ENCODE assay signal across 8 cellular contexts in genomic region chr1:216723274-216723780, GRCh38. TPM values are rescaled to one million over a fixed set of nuclear protein-coding genes. Genes with fewer than 3 reads are reported as not detected.
A peak's percentile ranks its signal among the peaks of the same experiment; 100 is the strongest.
DNase-seq lines count a peak whose midpoint lies in the region; ATAC-seq, FAIRE-seq and TF ChIP-seq lines count a peak whose summit lies in the region.

Gene ESRRG (minus strand): TSS chr1:216723429. CDS start chr1:216723299, 130 bp downstream.

- no peak within 1 kb of the TSS for H3K4ac ChIP-seq in H1 (replicated peaks; ENCODE audit: insufficient read length, low read depth, low read length)

- H3F3A ChIP-seq in GM23248 (ENCODE audit: insufficient read depth): no peaks in the 10 kb centered on the region

- no peak within 1 kb of the TSS for H2AK5ac ChIP-seq in H1 (ENCODE audit: low read depth, low read length)

- H3K9me3 ChIP-seq in GM23248 (ENCODE audit: low read depth) (no peaks in the 10 kb centered on the region), H1 (ENCODE audit: insufficient read depth in 2 of 2, low read depth in 1 of 2, low read length in 1 of 2) (no peaks in the 10 kb centered on the region), mucosa of rectum (ENCODE audit: control insufficient read depth in 2 of 2, low read length in 2 of 2) (no peaks in the 10 kb centered on the region)

- H3K27ac ChIP-seq in GM23248: no peak within 1 kb of the TSS
- H3K27ac ChIP-seq in H1 (ENCODE audit: low read depth, low read length): no peak within 1 kb of the TSS
- no peak within 1 kb of the TSS for H3K27ac ChIP-seq in mucosa of rectum (ENCODE audit: low read depth in 2 of 2, low read length in 2 of 2)

- no peak for ATAC-seq in HG02623 (IDR thresholded peaks at IDR 0.05; ENCODE audit: unreplicated experiment)
- no peak for ATAC-seq in GM18511 (IDR thresholded peaks at IDR 0.05; ENCODE audit: unreplicated experiment)
- ATAC-seq in HG03342 (IDR thresholded peaks at IDR 0.05; ENCODE audit: unreplicated experiment): no peak

- H3K4me3 ChIP-seq in GM23248: peak within 1 kb of the TSS; percentile 27; the same call in 1 of the 2 replicates
- H3K4me3 ChIP-seq in H1 (ENCODE audit: extremely low read depth in 1 of 4, insufficient read depth in 2 of 4, low read depth in 3 of 4, low read length in 4 of 4): peak within 1 kb of the TSS; percentile 75 to 83 (median 80)
- peak within 1 kb of the TSS; percentile 52 to 72 for H3K4me3 ChIP-seq in mucosa of rectum (ENCODE audit: low read length in 2 of 2)

- no peak within 1 kb of the TSS for H4K5ac ChIP-seq in H1 (ENCODE audit: insufficient read length, low read depth, low read length)

- TF ChIP-seq CTCF in H1 (IDR thresholded peaks at IDR 0.05; ENCODE audit: control extremely low read depth in 1 of 3, insufficient read depth in 1 of 3, low read depth in 1 of 3, low read length in 3 of 3): no peak

- H3K79me1 ChIP-seq in H1 (ENCODE audit: low read depth, low read length): no peaks in the 10 kb centered on the region

- DNase-seq in GM23248 (no peak), NCI-H460 (ENCODE audit: extremely low read depth, low read depth) (peak; percentile 5), H1 (ENCODE audit: low read depth in 1 of 2, low spot score in 2 of 2) (peak; percentile 58 to 80), NK-92 (lab: John Stamatoyannopoulos, UW; ENCODE audit: unreplicated experiment) (no peak)

- no peak within 1 kb of the TSS for H3K56ac ChIP-seq in H1 (replicated peaks; ENCODE audit: insufficient read length, low read depth, low read length)

- H3K9ac ChIP-seq in GM23248: no peak within 1 kb of the TSS
- H3K9ac ChIP-seq in H1 (replicated peaks in 1 of 4; ENCODE audit: extremely low read depth in 1 of 4, low read depth in 3 of 4, low read length in 3 of 4): peak within 1 kb of the TSS in 3 of 4 experiments; percentile 33 to 77 (median 39); a peak in 5 of 7 replicates
- no peak within 1 kb of the TSS for H3K9ac ChIP-seq in mucosa of rectum (ENCODE audit: low read depth in 1 of 2, low read length in 2 of 2)

- H3K23ac ChIP-seq in H1 (ENCODE audit: insufficient read length): no peak within 1 kb of the TSS

- peak; percentile 19 for FAIRE-seq in H1 (lab: Jason Lieb, UNC)

- no peaks in the 10 kb centered on the region for H3K36me3 ChIP-seq in GM23248 (ENCODE audit: low read depth)
- H3K36me3 ChIP-seq in H1 (ENCODE audit: control insufficient read depth in 2 of 4, insufficient read depth in 4 of 4, low read length in 3 of 4): no peaks in the 10 kb centered on the region
- H3K36me3 ChIP-seq in mucosa of rectum (ENCODE audit: control insufficient read depth in 2 of 2, insufficient read depth in 2 of 2, low read length in 2 of 2): no peaks in the 10 kb centered on the region

- H4K20me1 ChIP-seq in GM23248 (ENCODE audit: insufficient read depth) (no peaks in the 10 kb centered on the region), H1 (replicated peaks in 1 of 2; ENCODE audit: control insufficient read depth in 1 of 2, insufficient read depth in 2 of 2, low read length in 2 of 2) (no peaks in the 10 kb centered on the region)

- H2BK20ac ChIP-seq in H1 (ENCODE audit: low read length): no peak within 1 kb of the TSS

- H4K8ac ChIP-seq in H1 (ENCODE audit: extremely low read depth, insufficient read depth, low read length): no peak within 1 kb of the TSS

- H3K9me2 ChIP-seq in GM23248 (ENCODE audit: insufficient read depth): no peaks in the 10 kb centered on the region

- TF ChIP-seq RAD21 in H1 (IDR thresholded peaks at IDR 0.05 in 1 of 2, conservative IDR thresholded peaks at IDR 0.05 in 1 of 2; ENCODE audit: low read depth in 2 of 2, low read length in 2 of 2): no peak; a peak in 1 of 4 replicates

- H3K4me1 ChIP-seq in GM23248 (ENCODE audit: insufficient read depth) (0 out of 2 replicates have a peak, but pooled peaks cover 4% of the 10 kb centered on the region), H1 (replicated peaks in 1 of 4; ENCODE audit: control insufficient read depth in 3 of 4, insufficient read depth in 4 of 4, low read length in 3 of 4) (no peaks in the 10 kb centered on the region), mucosa of rectum (ENCODE audit: control insufficient read depth in 2 of 2, insufficient read depth in 2 of 2, low read length in 2 of 2) (peaks cover 0 to 2% of the 10 kb centered on the region in 2 donors)

- H2BK120ac ChIP-seq in H1 (replicated peaks; ENCODE audit: low read depth, low read length): no peak within 1 kb of the TSS

- peaks cover 3% of the 10 kb centered on the region; the same call in 1 of the 2 replicates for H3K23me2 ChIP-seq in H1 (ENCODE audit: low read depth, low read length)

- POLR2A ChIA-PET in H1 (lab: Charles Lee; ENCODE audit: partially characterized antibody): interaction anchor here (1.0 to 2.0 kb wide), 2 partner anchors 10 to 17 kb away, joined by 5 to 8 read pairs; no protein-coding TSS in a partner anchor

- in situ Hi-C loops in GM23248 (cut with MboI): no loop called here

- no peaks in the 10 kb centered on the region for H3K79me2 ChIP-seq in GM23248 (ENCODE audit: insufficient read depth)
- H3K79me2 ChIP-seq in H1 (ENCODE audit: control insufficient read depth in 1 of 2, insufficient read depth in 2 of 2, low read length in 2 of 2): no peaks in the 10 kb centered on the region

- H3K4me2 ChIP-seq in GM23248 (ENCODE audit: unreplicated experiment) (peak within 1 kb of the TSS; percentile 51), H1 (ENCODE audit: insufficient read depth in 1 of 2, low read depth in 2 of 2, low read length in 2 of 2) (peak within 1 kb of the TSS; percentile 76 to 81)

- H2BK15ac ChIP-seq in H1 (ENCODE audit: low read length): no peak within 1 kb of the TSS

- WGBS in GM23248 (ENCODE audit: low coverage in 1 of 2, low lambda C conversion rate in 2 of 2, missing lambda C conversion rate in 2 of 2), 2 experiments: 1 to 4% methylated on average over 14 to 17 of the region's 17 CpGs
- 1% methylated on average over 17 of the region's 17 CpGs; no CpG with 5 or more reads in 1 of the 2 experiments for WGBS in H1 (ENCODE audit: extremely low coverage in 1 of 2, insufficient coverage in 1 of 2, insufficient read length in 1 of 2, insufficient replicate concordance in 2 of 2, low coverage in 1 of 2, low lambda C conversion rate in 2 of 2, missing lambda C conversion rate in 1 of 2), 2 experiments

- TF ChIP-seq EP300 in H1 (IDR thresholded peaks at IDR 0.05; ENCODE audit: borderline replicate concordance in 1 of 2, low read depth in 2 of 2, low read length in 2 of 2): no peak

- peak in 1 of 2 experiments; percentile 56; a peak in 1 of 3 replicates for TF ChIP-seq POLR2A in H1 (IDR thresholded peaks at IDR 0.05; ENCODE audit: control extremely low read depth in 1 of 2, low read depth in 2 of 2, low read length in 2 of 2)

- H3K18ac ChIP-seq in H1 (ENCODE audit: extremely low read depth, low read length): peak within 1 kb of the TSS; percentile 35; the same call in 1 of the 2 replicates

- H2BK12ac ChIP-seq in H1 (ENCODE audit: low read depth, low read length): peak within 1 kb of the TSS; percentile 41; the same call in 1 of the 2 replicates

- H2BK5ac ChIP-seq in H1 (ENCODE audit: low read depth, low read length): no peak within 1 kb of the TSS

- CTCF ChIA-PET in H1 (lab: Charles Lee; ENCODE audit: partially characterized antibody): interaction anchor here (0.8 to 2.5 kb wide), 4 partner anchors 19 to 326 kb away, joined by 3 to 6 read pairs (median 4); no protein-coding TSS in a partner anchor

- H3K27me3 ChIP-seq in GM23248 (replicated peaks; ENCODE audit: insufficient read depth) (peaks cover 51% of the 10 kb centered on the region), H1 (replicated peaks in 1 of 4; ENCODE audit: control insufficient read depth in 3 of 4, extremely low read depth in 1 of 4, insufficient read depth in 3 of 4, low read length in 3 of 4) (no peaks in the 10 kb centered on the region), mucosa of rectum (ENCODE audit: control insufficient read depth in 2 of 2, insufficient read depth in 2 of 2, low read length in 2 of 2) (no peaks in the 10 kb centered on the region)

- H2AFZ ChIP-seq in GM23248 (peak within 1 kb of the TSS; percentile 30), H1 (ENCODE audit: low read length) (peak within 1 kb of the TSS; percentile 94)

- no peak within 1 kb of the TSS for H4K91ac ChIP-seq in H1 (replicated peaks; ENCODE audit: insufficient read length, low read length)

- H3K14ac ChIP-seq in H1 (ENCODE audit: insufficient read length): no peak within 1 kb of the TSS

TF ChIP-seq in H1, 55 proteins besides CTCF, POLR2A, EP300 and RAD21 (continues in another document):
- TF ChIP-seq MAFK (IDR thresholded peaks at IDR 0.05; ENCODE audit: low read depth, low read length) (no peak), CHD1 (IDR thresholded peaks at IDR 0.05; ENCODE audit: low read depth, low read length) (no peak), GABPA (IDR thresholded peaks at IDR 0.05; ENCODE audit: borderline replicate concordance, insufficient read depth, low read length) (no peak), TAF1 (IDR thresholded peaks at IDR 0.05; ENCODE audit: low read depth, low read length) (peak; percentile 71), KDM4A (IDR thresholded peaks at IDR 0.05; ENCODE audit: low read depth, low read length, severe bottlenecking) (peak; percentile 59), TBP (IDR thresholded peaks at IDR 0.05; ENCODE audit: low read depth, low read length) (peak; percentile 42), JUN (IDR thresholded peaks at IDR 0.05; ENCODE audit: low read depth, low read length) (no peak), CREB1 (IDR thresholded peaks at IDR 0.05) (0 out of 2 replicates have a peak, but pooled peaks have one; percentile 45)

RNA-seq across cellular contexts. Expression of gene ESRRG, which starts in this region (rescaled TPM):
- not detected in 2 replicates for total RNA-seq in GM23248 (2014; rRNA removed; shearing (Covaris generic))
- polyA plus RNA-seq in GM23248 (2016; fragmentation: Nextera tagmentation; extraction: Ambion mirVana) (not detected in 2 replicates), H1 (2011; rRNA removed) (0.59 and 0.69 TPM in 2 replicates)
- total RNA-seq in NCI-H460 (2014; rRNA removed; shearing (Covaris generic)): 0.05 TPM in 1 of 2 replicates, not detected in the other
- polyA plus RNA-seq in NCI-H460 (2014; cell fraction: nucleus; rRNA removed): not detected in 2 replicates
- total RNA-seq in H1 (2021; fragmentation: NEBNext Ultra II Directional; extraction: Animal tissue kit (Norgen Biotek cat#: 25700)): 1.4 and 1.7 TPM in 2 replicates
- polyA plus RNA-seq in H1 (2011; cell fraction: cytosol; rRNA removed): 0.62 TPM
- polyA plus RNA-seq in H1 (2011; cell fraction: nucleus; rRNA removed): 1.3 TPM
- 0.96 to 1.3 TPM (median 1.1 TPM) in 4 replicates for polyA plus RNA-seq in H1 (2012, experiment 1 of 2)
- polyA plus RNA-seq in H1 (2012, experiment 2 of 2): 0.04 TPM
- polyA plus RNA-seq in H1 (2013, experiment 1 of 2): 1.1 TPM
- 0.96 TPM for polyA plus RNA-seq in H1 (2013, experiment 2 of 2)
- 8.7 and 9.2 TPM in 2 replicates for polyA minus RNA-seq in H1 (2011; rRNA and poly(A)+ RNA removed)
- 0.95 TPM for polyA minus RNA-seq in H1 (2011; cell fraction: cytosol; rRNA and poly(A)+ RNA removed)
- polyA minus RNA-seq in H1 (2011; cell fraction: nucleus; rRNA and poly(A)+ RNA removed): 22.3 TPM

Comparison
In these comparisons a context has a peak if more than half of its experiments do, and no peak if none do; other contexts are left out.
1. Peak in DNase-seq in NCI-H460; RNA of the gene not detected or under 1 TPM.
2. DNase-seq: peak in H1 (2 of 2); none in GM23248 (single experiment) and NK-92 (single experiment).
3. H3K4me3 ChIP-seq: peak in every context shown above with its lines; median percentile 80 in H1; 62 in mucosa of rectum; 27 in GM23248.
4. H3K9ac ChIP-seq: peak in H1 (3 of 4); none in GM23248 (single experiment) and mucosa of rectum (0 of 2).